Comparison of ENCODE assay signal across 1 cellular context in genomic region chr17:49925916-49926315, GRCh38.
TF ChIP-seq lines count a peak whose summit lies in the region.

No MANE protein-coding gene starts in this region.

TF ChIP-seq in K562, 482 proteins besides CTCF, POLR2A, EP300 and RAD21:
- TF ChIP-seq ZNF699 (CRISPR knock-in tag; IDR thresholded peaks at IDR 0.05; ENCODE audit: insufficient replicate concordance), result no peak
- no peak for TF ChIP-seq ZNF668 (CRISPR knock-in tag; IDR thresholded peaks at IDR 0.05)
- TF ChIP-seq MTA3 (IDR thresholded peaks at IDR 0.05; ENCODE audit: borderline replicate concordance), result no peak
- TF ChIP-seq ZNF316 (IDR thresholded peaks at IDR 0.05), result no peak
- no peak for TF ChIP-seq STAT5A (IDR thresholded peaks at IDR 0.05; ENCODE audit: borderline replicate concordance, low read length)
- no peak for TF ChIP-seq POLR3A (IDR thresholded peaks at IDR 0.05; ENCODE audit: borderline replicate concordance, extremely low read depth, insufficient read depth, insufficient read length)
- TF ChIP-seq AFF1 (IDR thresholded peaks at IDR 0.05; ENCODE audit: low read depth in 1 of 2, partially characterized antibody in 2 of 2), result no peak
- no peak for TF ChIP-seq FOXJ2 (tag; IDR thresholded peaks at IDR 0.05)
- no peak for TF ChIP-seq ZNF75A (CRISPR knock-in tag; IDR thresholded peaks at IDR 0.05)
- TF ChIP-seq SIRT6 (IDR thresholded peaks at IDR 0.05; ENCODE audit: low read depth, low read length), result no peak
- TF ChIP-seq ELF1 (tag; IDR thresholded peaks at IDR 0.05), result no peak
- TF ChIP-seq HDAC3 (IDR thresholded peaks at IDR 0.05; ENCODE audit: borderline replicate concordance, partially characterized antibody), result no peak
- TF ChIP-seq EZH2 (IDR thresholded peaks at IDR 0.05; ENCODE audit: borderline replicate concordance, low read depth, low read length), result no peak
- no peak for TF ChIP-seq CHAMP1 (IDR thresholded peaks at IDR 0.05)
- no peak for TF ChIP-seq NCOA6 (IDR thresholded peaks at IDR 0.05)
- no peak for TF ChIP-seq THRAP3 (IDR thresholded peaks at IDR 0.05; ENCODE audit: borderline replicate concordance)
- TF ChIP-seq DACH1 (IDR thresholded peaks at IDR 0.05; ENCODE audit: partially characterized antibody), result no peak
- no peak for TF ChIP-seq EGR1 (conservative IDR thresholded peaks at IDR 0.05)
- no peak for TF ChIP-seq ZNF165 (CRISPR knock-in tag; IDR thresholded peaks at IDR 0.05; ENCODE audit: borderline replicate concordance)
- no peak for TF ChIP-seq NFATC3 (IDR thresholded peaks at IDR 0.05)
